ENCODE assay signal across 27 cellular contexts in the genomic region with DNA sequence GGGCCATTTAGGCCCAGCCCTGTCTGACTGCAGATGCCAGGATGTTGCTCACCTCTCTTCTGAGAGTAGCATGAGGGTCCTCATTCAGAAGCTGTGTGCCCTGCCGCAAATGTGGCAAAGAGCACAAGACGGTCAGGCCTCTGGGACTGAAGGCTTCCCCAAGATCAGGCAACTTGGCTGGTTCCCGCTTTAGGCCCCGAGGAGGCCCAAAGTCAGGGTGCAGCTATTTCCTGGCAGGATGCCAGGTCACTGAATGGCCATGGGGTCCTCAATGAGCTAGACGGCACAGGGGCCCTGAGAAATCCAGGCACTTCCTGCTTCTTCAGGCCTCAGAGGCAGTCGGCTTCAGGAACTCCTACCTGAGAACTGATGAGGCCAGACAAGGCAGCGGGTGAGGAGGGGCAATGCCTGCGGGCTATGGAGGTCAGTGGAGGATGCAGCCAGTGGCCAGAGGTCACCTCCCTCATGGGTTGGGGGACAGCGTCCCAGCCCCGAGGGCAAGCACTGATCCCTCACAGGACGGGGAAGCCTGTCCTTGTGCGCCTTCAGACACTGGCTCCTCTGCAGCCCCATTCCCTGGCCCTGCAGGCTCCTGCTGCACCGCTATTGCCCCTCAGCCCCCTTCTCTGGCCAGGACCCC. TPM values are rescaled to one million over a fixed set of nuclear protein-coding genes. Genes with fewer than 3 reads are reported as not detected.
"Had no signal": no experiment of that assay in that cellular context is flagged by ENCODE, and none has a peak within 500 bp of the region (broad histone marks: within the 10 kb centered on the region; RNA-seq: fewer than 3 reads in every experiment).

No MANE protein-coding gene starts in this region.

- H3K36me3 Mint-ChIP-seq: activated CD8-positive, alpha-beta memory T cell treated with anti-CD3 and anti-CD28 coated beads, Interleukin-2, amount 10 ng/mL, durations not matched to agents 7 days and 5 days; activated naive CD4-positive, alpha-beta T cell treated with anti-CD3 and anti-CD28 coated beads, Interleukin-2, amount 10 ng/mL, durations not matched to agents 7 days and 5 days; naive thymus-derived CD4-positive, alpha-beta T cell had no signal

- ATAC-seq: activated CD8-positive, alpha-beta memory T cell treated with anti-CD3 and anti-CD28 coated beads, Interleukin-2, amount 10 ng/mL, durations not matched to agents 7 days and 5 days; activated CD8-positive, alpha-beta T cell treated with anti-CD3 and anti-CD28 coated beads, Interleukin-2, amount 10 ng/mL, durations not matched to agents 7 days and 5 days; activated naive CD8-positive, alpha-beta T cell treated with anti-CD3 and anti-CD28 coated beads, Interleukin-2, amount 50 U/mL, for 24 hours; esophagus mucosa; left colon; naive thymus-derived CD4-positive, alpha-beta T cell; pancreas had no signal

- H3K4me1 ChIP-seq: pancreas, right atrium auricular region, testis, transverse colon had no signal

- H3K27me3 ChIP-seq: pancreas, right atrium auricular region, testis, transverse colon had no signal

- H3K27ac Mint-ChIP-seq: activated CD8-positive, alpha-beta memory T cell treated with anti-CD3 and anti-CD28 coated beads, Interleukin-2, amount 10 ng/mL, durations not matched to agents 7 days and 5 days; activated CD8-positive, alpha-beta T cell treated with anti-CD3 and anti-CD28 coated beads, Interleukin-2, amount 10 ng/mL, durations not matched to agents 7 days and 5 days; activated naive CD4-positive, alpha-beta T cell treated with anti-CD3 and anti-CD28 coated beads, Interleukin-2, amount 10 ng/mL, durations not matched to agents 7 days and 5 days; activated naive CD8-positive, alpha-beta T cell treated with anti-CD3 and anti-CD28 coated beads, Interleukin-2, amount 50 U/mL, for 24 hours had no signal

- DNase-seq: activated CD4-positive, alpha-beta T cell treated with anti-CD3 and anti-CD28 coated beads for 48 hours; activated CD8-positive, alpha-beta memory T cell treated with anti-CD3 and anti-CD28 coated beads, Interleukin-2, amount 10 ng/mL, durations not matched to agents 7 days and 5 days; activated CD8-positive, alpha-beta T cell treated with anti-CD3 and anti-CD28 coated beads, Interleukin-2, amount 10 ng/mL, durations not matched to agents 7 days and 5 days; activated gamma-delta T cell; activated naive CD4-positive, alpha-beta T cell treated with anti-CD3 and anti-CD28 coated beads, Interleukin-2, amount 10 ng/mL, durations not matched to agents 7 days and 5 days; activated naive CD8-positive, alpha-beta T cell treated with anti-CD3 and anti-CD28 coated beads, Interleukin-2, amount 50 U/mL, for 24 hours; amygdala; central memory CD4-positive, alpha-beta T cell; foreskin fibroblast; head of caudate nucleus; hippocampal formation; kidney; mammary epithelial cell; midbrain; naive thymus-derived CD4-positive, alpha-beta T cell; nucleus accumbens; pancreas; stimulated activated CD4-positive, alpha-beta T cell treated with anti-CD3 and anti-CD28 coated beads, Interleukin-2, amount 100 ng/mL, for 48 hours; stimulated activated naive CD4-positive, alpha-beta T cell treated with Interleukin-2 at 50 U/mL for 16 hours; testis; transverse colon had no signal

- H3K9me3 ChIP-seq: pancreas, right atrium auricular region, testis, transverse colon had no signal

- H3K4me1 Mint-ChIP-seq: activated CD8-positive, alpha-beta memory T cell treated with anti-CD3 and anti-CD28 coated beads, Interleukin-2, amount 10 ng/mL, durations not matched to agents 7 days and 5 days; activated naive CD4-positive, alpha-beta T cell treated with anti-CD3 and anti-CD28 coated beads, Interleukin-2, amount 10 ng/mL, durations not matched to agents 7 days and 5 days; activated naive CD8-positive, alpha-beta T cell treated with anti-CD3 and anti-CD28 coated beads, Interleukin-2, amount 50 U/mL, for 24 hours had no signal

- H3K4me3 ChIP-seq: pancreas, right atrium auricular region, testis, transverse colon had no signal

- H3K4me3 Mint-ChIP-seq: activated CD8-positive, alpha-beta memory T cell treated with anti-CD3 and anti-CD28 coated beads, Interleukin-2, amount 10 ng/mL, durations not matched to agents 7 days and 5 days; activated CD8-positive, alpha-beta T cell treated with anti-CD3 and anti-CD28 coated beads, Interleukin-2, amount 10 ng/mL, durations not matched to agents 7 days and 5 days; activated naive CD4-positive, alpha-beta T cell treated with anti-CD3 and anti-CD28 coated beads, Interleukin-2, amount 10 ng/mL, durations not matched to agents 7 days and 5 days; activated naive CD8-positive, alpha-beta T cell treated with anti-CD3 and anti-CD28 coated beads, Interleukin-2, amount 50 U/mL, for 24 hours; naive thymus-derived CD4-positive, alpha-beta T cell had no signal

- H3K27me3 Mint-ChIP-seq: activated CD8-positive, alpha-beta memory T cell treated with anti-CD3 and anti-CD28 coated beads, Interleukin-2, amount 10 ng/mL, durations not matched to agents 7 days and 5 days; activated naive CD4-positive, alpha-beta T cell treated with anti-CD3 and anti-CD28 coated beads, Interleukin-2, amount 10 ng/mL, durations not matched to agents 7 days and 5 days; activated naive CD8-positive, alpha-beta T cell treated with anti-CD3 and anti-CD28 coated beads, Interleukin-2, amount 50 U/mL, for 24 hours; naive thymus-derived CD4-positive, alpha-beta T cell had no signal

- H3K36me3 ChIP-seq: pancreas, right atrium auricular region, transverse colon had no signal

- H3K27ac ChIP-seq: pancreas, right atrium auricular region, testis, transverse colon had no signal

- H3K9me3 Mint-ChIP-seq: activated naive CD4-positive, alpha-beta T cell treated with anti-CD3 and anti-CD28 coated beads, Interleukin-2, amount 10 ng/mL, durations not matched to agents 7 days and 5 days; activated naive CD8-positive, alpha-beta T cell treated with anti-CD3 and anti-CD28 coated beads, Interleukin-2, amount 50 U/mL, for 24 hours; naive thymus-derived CD4-positive, alpha-beta T cell had no signal

RNA-seq across cellular contexts. Expression of gene FER1L5, which starts 52.4 kb away (rescaled TPM):
- total RNA-seq: activated CD8-positive, alpha-beta memory T cell treated with anti-CD3 and anti-CD28 coated beads, Interleukin-2, amount 10 ng/mL, durations not matched to agents 7 days and 5 days; activated CD8-positive, alpha-beta T cell treated with anti-CD3 and anti-CD28 coated beads, Interleukin-2, amount 10 ng/mL, durations not matched to agents 7 days and 5 days; naive thymus-derived CD4-positive, alpha-beta T cell; pulmonary artery endothelial cell; right atrium auricular region; T-helper 1 cell treated with Interleukin-12 subunit alpha and Interleukin-12 subunit beta and Interleukin-4 antibody, amounts not matched to agents 30 ng/mL and 1 ng/mL, for 36 hours; transverse colon had no signal
- polyA plus RNA-seq: liver had no signal
